ENCODE assay signal across 12 cellular contexts in the genomic region with DNA sequence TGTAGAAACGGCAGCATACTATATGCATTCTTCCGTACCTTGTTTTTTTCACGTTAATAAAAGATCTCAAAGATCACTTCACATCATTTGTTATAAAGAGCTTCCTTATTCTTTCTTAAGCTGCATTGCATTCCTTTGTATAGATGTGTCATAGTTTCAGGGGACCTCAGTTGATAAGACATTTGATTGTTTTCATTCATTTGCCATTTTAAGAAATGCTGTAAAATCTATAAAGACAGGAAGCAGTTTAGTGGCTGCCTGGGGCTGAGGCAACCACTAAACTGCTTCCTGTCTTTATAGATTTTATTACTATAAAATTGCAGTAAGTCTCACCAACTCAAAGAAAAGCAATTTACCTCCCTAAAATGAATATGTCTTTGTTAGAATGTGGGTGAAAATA. TPM values are rescaled to one million over a fixed set of nuclear protein-coding genes. Genes with fewer than 3 reads are reported as not detected.
DNase-seq lines count a peak whose midpoint lies in the region; ATAC-seq and TF ChIP-seq lines count a peak whose summit lies in the region.
"Had no signal": no experiment of that assay in that cellular context is flagged by ENCODE, and none has a peak within 500 bp of the region (broad histone marks: within the 10 kb centered on the region; RNA-seq: fewer than 3 reads in every experiment).

No MANE protein-coding gene starts in this region.

- H3K36me3 ChIP-seq in mammary epithelial cell (ENCODE audit: insufficient read depth, low read length) (peaks cover 6% of the 10 kb centered on the region), breast epithelium (no peaks in the 10 kb centered on the region)

- H3K36me3 Mint-ChIP-seq in T-helper 2 cell treated with Interferon-gamma antibody and Interleukin-4, amounts not matched to agents 5 μg/mL and 100 μg/mL, for 36 hours (ENCODE audit: low read depth) = peaks cover 45% of the 10 kb centered on the region

- H3K4me1 Mint-ChIP-seq in T-helper 2 cell treated with Interferon-gamma antibody and Interleukin-4, amounts not matched to agents 5 μg/mL and 100 μg/mL, for 36 hours (ENCODE audit: low read depth) = peaks cover 42% of the 10 kb centered on the region

- CTCF ChIA-PET in mammary epithelial cell (lab: Charles Lee; ENCODE audit: low non-redundant PET) = interaction anchor here (0.5 kb wide), 1 partner anchor 62 kb away, joined by 3 read pairs; no protein-coding TSS in a partner anchor

- no peaks in the 10 kb centered on the region for H3K9me3 Mint-ChIP-seq in T-helper 2 cell treated with Interferon-gamma antibody and Interleukin-4, amounts not matched to agents 5 μg/mL and 100 μg/mL, for 36 hours

- H3K27me3 Mint-ChIP-seq in T-helper 2 cell treated with Interferon-gamma antibody and Interleukin-4, amounts not matched to agents 5 μg/mL and 100 μg/mL, for 36 hours (ENCODE audit: low read depth) = no peaks in the 10 kb centered on the region

- TF ChIP-seq CTCF in mammary epithelial cell (conservative IDR thresholded peaks at IDR 0.05 in 1 of 2, IDR thresholded peaks at IDR 0.05 in 1 of 2; ENCODE audit: extremely low read depth in 1 of 2, insufficient read depth in 1 of 2, low read depth in 1 of 2, low read length in 2 of 2) (no peak), breast epithelium (IDR thresholded peaks at IDR 0.05) (no peak), fibroblast of pulmonary artery (IDR thresholded peaks at IDR 0.05; ENCODE audit: low read length, missing control alignments) (no peak)

- intact Hi-C loops in mammary epithelial cell (cut with micrococcal nuclease) (no loop called here), breast epithelium (cut with DNase I; ENCODE audit: low total_unique reads) (no loop called here), Right ventricle myocardium superior (cut with DNase I) (no loop called here)

- in situ Hi-C loops in mammary epithelial cell (cut with MboI; ENCODE audit: low sequenced_read_pairs in 2 of 2) = no loop called here

- peaks cover 5% of the 10 kb centered on the region for H3K79me2 ChIP-seq in mammary epithelial cell (ENCODE audit: insufficient read depth, low read length)

- peak overlapping the region; percentile 76 for H3K4me3 Mint-ChIP-seq in T-helper 2 cell treated with Interferon-gamma antibody and Interleukin-4, amounts not matched to agents 5 μg/mL and 100 μg/mL, for 36 hours

- no peak overlapping the region for H2AFZ ChIP-seq in mammary epithelial cell (ENCODE audit: low read depth, low read length)

- H3K4me2 ChIP-seq in mammary epithelial cell (ENCODE audit: insufficient read depth, low read depth, low read length) = no peak overlapping the region

- BruUV-seq in mammary epithelial cell (replicated peaks; lab: Mats Ljungman, UMichigan) = no TSS peak

- dilution Hi-C loops in mammary epithelial cell (cut with HindIII; ENCODE audit: low sequenced_read_pairs) = no loop called here

- H3K27me3 ChIP-seq in mammary epithelial cell (ENCODE audit: insufficient read depth, low read length) = no peaks in the 10 kb centered on the region
- H3K27me3 ChIP-seq in breast epithelium = no peaks in the 10 kb centered on the region
- H3K27me3 ChIP-seq: body of pancreas, right lobe of liver, transverse colon had no signal

- H3K4me1 ChIP-seq in mammary epithelial cell (ENCODE audit: insufficient read depth, low read length) (no peaks in the 10 kb centered on the region), breast epithelium (no peaks in the 10 kb centered on the region)
- H3K4me1 ChIP-seq: body of pancreas, right lobe of liver, transverse colon had no signal

- no peak for TF ChIP-seq POLR2A in breast epithelium (IDR thresholded peaks at IDR 0.05)

- H3K9me3 ChIP-seq in mammary epithelial cell (replicated peaks; ENCODE audit: insufficient read depth, low read length) (no peaks in the 10 kb centered on the region), breast epithelium (no peaks in the 10 kb centered on the region)
- H3K9me3 ChIP-seq: body of pancreas, right lobe of liver, transverse colon had no signal

- ATAC-seq in Right ventricle myocardium superior (ENCODE audit: poor library complexity) = no peak
- no peak for ATAC-seq in HG03135 (IDR thresholded peaks at IDR 0.05; ENCODE audit: unreplicated experiment)
- ATAC-seq: body of pancreas, right lobe of liver had no signal

- no peaks in the 10 kb centered on the region for H4K20me1 ChIP-seq in mammary epithelial cell (ENCODE audit: insufficient read depth, low read length)

- H3K9ac ChIP-seq in mammary epithelial cell (ENCODE audit: insufficient read depth, low read length) = no peak overlapping the region

- 78% methylated on average over 3 of the region's 3 CpGs for WGBS in mammary epithelial cell (ENCODE audit: low coverage, missing lambda C conversion rate)

- H3K27ac ChIP-seq in mammary epithelial cell (ENCODE audit: insufficient read depth, low read depth, low read length) (no peak overlapping the region), breast epithelium (no peak overlapping the region)
- H3K27ac ChIP-seq: body of pancreas, right lobe of liver, transverse colon had no signal

- no peak overlapping the region for H3K4me3 ChIP-seq in mammary epithelial cell (replicated peaks in 1 of 3; ENCODE audit: insufficient read depth in 1 of 3, low read depth in 2 of 3, low read length in 3 of 3)
- no peak overlapping the region for H3K4me3 ChIP-seq in breast epithelium
- H3K4me3 ChIP-seq in fibroblast of pulmonary artery (replicated peaks; ENCODE audit: low read depth, low read length) = no peak overlapping the region
- H3K4me3 ChIP-seq: body of pancreas, right lobe of liver, transverse colon had no signal

- peak overlapping the region; percentile 92 for H3K27ac Mint-ChIP-seq in T-helper 2 cell treated with Interferon-gamma antibody and Interleukin-4, amounts not matched to agents 5 μg/mL and 100 μg/mL, for 36 hours

- DNase-seq in mammary epithelial cell = peak; percentile 20
- no peak for DNase-seq in breast epithelium (ENCODE audit: low spot score in 2 of 2)
- no peak for DNase-seq in T-helper 2 cell treated with Interferon-gamma antibody and Interleukin-4, amounts not matched to agents 5 μg/mL and 100 μg/mL, for 36 hours (ENCODE audit: low spot score)
- peak; percentile 39 for DNase-seq in fibroblast of pulmonary artery (ENCODE audit: low read depth)
- no peak for DNase-seq in Right ventricle myocardium superior
- no peak for DNase-seq in OCI-M1 (lab: John Stamatoyannopoulos, UW)
- no peak for DNase-seq in HPDE6-E6E7 (ENCODE audit: extremely low spot score)
- DNase-seq: body of pancreas, NCI-H1417, right lobe of liver, transverse colon had no signal

RNA-seq across cellular contexts. Expression of a gene that starts 59.4 kb away (rescaled TPM):
- total RNA-seq in mammary epithelial cell (10 to 100 TPM; 53.7 to 68.3 TPM), breast epithelium (10 to 100 TPM; 50.9 to 79.0 (median 57.7) TPM), Right ventricle myocardium superior (12.6 TPM)
- 24.1 TPM for polyA plus RNA-seq in mammary epithelial cell
- polyA minus RNA-seq in mammary epithelial cell = 58.4 TPM

Comparison
In these comparisons a context has a peak if more than half of its experiments do, and no peak if none do; other contexts are left out.
1. DNase-seq: peak in mammary epithelial cell (single experiment) and fibroblast of pulmonary artery (single experiment); none in breast epithelium (0 of 2), T-helper 2 cell treated with Interferon-gamma antibody and Interleukin-4, amounts not matched to agents 5 μg/mL and 100 μg/mL, for 36 hours (single experiment), Right ventricle myocardium superior (single experiment), OCI-M1 (single experiment) and HPDE6-E6E7 (single experiment).